21 cellular contexts compared by ENCODE assay signal in genomic region chr4:173405840-173406606, GRCh38. TPM values are rescaled to one million over a fixed set of nuclear protein-coding genes. Genes with fewer than 3 reads are reported as not detected.
A peak's percentile ranks its signal among the peaks of the same experiment; 100 is the strongest.
DNase-seq lines count a peak whose midpoint lies in the region; ATAC-seq, FAIRE-seq and TF ChIP-seq lines count a peak whose summit lies in the region.
"Had no signal": no experiment of that assay in that cellular context is flagged by ENCODE, and none has a peak within 500 bp of the region (broad histone marks: within the 10 kb centered on the region; RNA-seq: fewer than 3 reads in every experiment).

No MANE protein-coding gene starts in this region.

- no peak overlapping the region for H3K27ac Mint-ChIP-seq in activated CD4-positive, alpha-beta T cell treated with anti-CD3 and anti-CD28 coated beads for 36 hours
- no peak overlapping the region for H3K27ac Mint-ChIP-seq in activated CD4-positive, alpha-beta T cell treated with anti-CD3 and anti-CD28 coated beads, Interleukin-2, amount 10 ng/mL, durations not matched to agents 24 days and 14 days
- H3K27ac Mint-ChIP-seq in stimulated activated effector memory CD8-positive, alpha-beta T cell treated with anti-CD3 and anti-CD28 coated beads, Interleukin-12 subunit alpha, Interleukin-12 subunit beta, amount 100 ng/mL, for 72 hours: no peak overlapping the region
- H3K27ac Mint-ChIP-seq: activated CD4-positive, alpha-beta memory T cell treated with anti-CD3 and anti-CD28 coated beads, Interleukin-2, amount 10 ng/mL, durations not matched to agents 7 days and 5 days; activated naive CD4-positive, alpha-beta T cell treated with anti-CD3 and anti-CD28 coated beads, Interleukin-2, amount 10 ng/mL, durations not matched to agents 7 days and 5 days; CD4-positive, CD25-positive, alpha-beta regulatory T cell; T-helper 2 cell treated with Interferon-gamma antibody and Interleukin-4, amounts not matched to agents 5 μg/mL and 100 μg/mL, for 36 hours had no signal

- no peaks in the 10 kb centered on the region for H3K4me1 ChIP-seq in HepG2 (ENCODE audit: insufficient read depth, low read length)
- H3K4me1 ChIP-seq: parathyroid adenoma, testis had no signal

- H3K36me3 Mint-ChIP-seq in activated CD4-positive, alpha-beta T cell treated with anti-CD3 and anti-CD28 coated beads for 36 hours (ENCODE audit: low read depth): no peaks in the 10 kb centered on the region
- H3K36me3 Mint-ChIP-seq in activated CD4-positive, alpha-beta T cell treated with anti-CD3 and anti-CD28 coated beads, Interleukin-2, amount 10 ng/mL, durations not matched to agents 24 days and 14 days (ENCODE audit: low read depth): peaks cover 3% of the 10 kb centered on the region
- H3K36me3 Mint-ChIP-seq in stimulated activated effector memory CD8-positive, alpha-beta T cell treated with anti-CD3 and anti-CD28 coated beads, Interleukin-12 subunit alpha, Interleukin-12 subunit beta, amount 100 ng/mL, for 72 hours: peaks cover 11% of the 10 kb centered on the region
- H3K36me3 Mint-ChIP-seq: activated naive CD4-positive, alpha-beta T cell treated with anti-CD3 and anti-CD28 coated beads, Interleukin-2, amount 10 ng/mL, durations not matched to agents 7 days and 5 days had no signal

- no peaks in the 10 kb centered on the region for H3K27me3 ChIP-seq in HepG2 (ENCODE audit: control insufficient read depth in 1 of 2, insufficient read depth in 2 of 2, low read length in 2 of 2)
- H3K27me3 ChIP-seq: testis had no signal

- TF ChIP-seq EP300 in HepG2 (IDR thresholded peaks at IDR 0.05; ENCODE audit: low read depth in 2 of 2, low read length in 2 of 2) (no peak), HepG2 (CRISPR knock-in tag; IDR thresholded peaks at IDR 0.05; ENCODE audit: borderline replicate concordance) (no peak)

- H3K9me3 Mint-ChIP-seq in activated CD4-positive, alpha-beta T cell treated with anti-CD3 and anti-CD28 coated beads for 36 hours (ENCODE audit: low read depth): no peaks in the 10 kb centered on the region
- no peaks in the 10 kb centered on the region for H3K9me3 Mint-ChIP-seq in activated CD4-positive, alpha-beta T cell treated with anti-CD3 and anti-CD28 coated beads, Interleukin-2, amount 10 ng/mL, durations not matched to agents 24 days and 14 days
- no peaks in the 10 kb centered on the region for H3K9me3 Mint-ChIP-seq in stimulated activated effector memory CD8-positive, alpha-beta T cell treated with anti-CD3 and anti-CD28 coated beads, Interleukin-12 subunit alpha, Interleukin-12 subunit beta, amount 100 ng/mL, for 72 hours
- H3K9me3 Mint-ChIP-seq: activated CD4-positive, alpha-beta memory T cell treated with anti-CD3 and anti-CD28 coated beads, Interleukin-2, amount 10 ng/mL, durations not matched to agents 7 days and 5 days; activated naive CD4-positive, alpha-beta T cell treated with anti-CD3 and anti-CD28 coated beads, Interleukin-2, amount 10 ng/mL, durations not matched to agents 7 days and 5 days; CD4-positive, CD25-positive, alpha-beta regulatory T cell; T-helper 2 cell treated with Interferon-gamma antibody and Interleukin-4, amounts not matched to agents 5 μg/mL and 100 μg/mL, for 36 hours had no signal

- BruUV-seq in HepG2 (replicated peaks; lab: Mats Ljungman, UMichigan): no TSS peak

- no peak for FAIRE-seq in HepG2 (lab: Jason Lieb, UNC)
- FAIRE-seq: keratinocyte had no signal

- H4K20me1 ChIP-seq in HepG2 (ENCODE audit: insufficient read depth, low read length): no peaks in the 10 kb centered on the region

- POLR2A ChIA-PET in activated CD4-positive, alpha-beta T cell treated with anti-CD3 and anti-CD28 coated beads for 36 hours (lab: Charles Lee): no interaction called here
- POLR2A ChIA-PET in HepG2 (lab: Yijun Ruan, JAX): no interaction called here

- WGBS in HepG2 (ENCODE audit: low lambda C conversion rate): 46% methylated on average over 4 of the region's 4 CpGs

- in situ Hi-C loops in HepG2 (cut with HindIII; ENCODE audit: extremely low pct_ligation_motif_present, low pct_unique_long_range_greater_than_20kb): loop anchor here (25.0 kb wide), 1 partner anchor 394 kb away; no protein-coding TSS in a partner anchor

- no peak for TF ChIP-seq POLR2A in HepG2 (IDR thresholded peaks at IDR 0.05; ENCODE audit: insufficient read depth in 1 of 2, low read depth in 2 of 2, low read length in 2 of 2)

- TF ChIP-seq RAD21 in HepG2 (CRISPR knock-in tag; IDR thresholded peaks at IDR 0.05): no peak

- ATAC-seq in activated CD4-positive, alpha-beta T cell treated with anti-CD3 and anti-CD28 coated beads for 36 hours: peak; percentile 78
- ATAC-seq in GM21717 (IDR thresholded peaks at IDR 0.05; ENCODE audit: unreplicated experiment): peak; percentile 69
- ATAC-seq in HG03159 (IDR thresholded peaks at IDR 0.05; ENCODE audit: unreplicated experiment): peak; percentile 61
- peak; percentile 77 for ATAC-seq in stimulated activated effector memory CD8-positive, alpha-beta T cell treated with anti-CD3 and anti-CD28 coated beads, Interleukin-12 subunit alpha, Interleukin-12 subunit beta, amount 100 ng/mL, for 72 hours
- no peak for ATAC-seq in HepG2

- DNase-seq in activated CD4-positive, alpha-beta T cell treated with anti-CD3 and anti-CD28 coated beads for 36 hours: no peak
- DNase-seq in activated CD4-positive, alpha-beta T cell treated with anti-CD3 and anti-CD28 coated beads, Interleukin-2, amount 10 ng/mL, durations not matched to agents 24 days and 14 days: no peak
- DNase-seq in stimulated activated effector memory CD8-positive, alpha-beta T cell treated with anti-CD3 and anti-CD28 coated beads, Interleukin-12 subunit alpha, Interleukin-12 subunit beta, amount 100 ng/mL, for 72 hours (ENCODE audit: low spot score in 2 of 2): no peak
- no peak for DNase-seq in NCI-H69 (lab: John Stamatoyannopoulos, UW)
- no peak for DNase-seq in HepG2 (ENCODE audit: low spot score)
- no peak for DNase-seq in NCI-H526 treated with DMSO at 0.1 percent for 48 hours (lab: John Stamatoyannopoulos, UW)
- DNase-seq: activated CD4-positive, alpha-beta memory T cell treated with anti-CD3 and anti-CD28 coated beads, Interleukin-2, amount 10 ng/mL, durations not matched to agents 7 days and 5 days; activated naive CD4-positive, alpha-beta T cell treated with anti-CD3 and anti-CD28 coated beads, Interleukin-2, amount 10 ng/mL, durations not matched to agents 7 days and 5 days; CD4-positive, CD25-positive, alpha-beta regulatory T cell; central memory CD4-positive, alpha-beta T cell; EL; NCI-H1105; NCI-H510A; testis had no signal

- H3K27ac ChIP-seq in HepG2 (ENCODE audit: extremely low read length, insufficient read depth, low read length): no peak overlapping the region
- H3K27ac ChIP-seq: 22Rv1, parathyroid adenoma, RWPE1, testis had no signal

- H3K9ac ChIP-seq in HepG2 (ENCODE audit: insufficient read depth, low read depth, low read length): no peak overlapping the region
- H3K9ac ChIP-seq: parathyroid adenoma had no signal

- no peak overlapping the region for H3K4me3 ChIP-seq in HepG2 (replicated peaks in 1 of 3; ENCODE audit: insufficient read depth in 1 of 3, low read depth in 2 of 3, low read length in 3 of 3)
- H3K4me3 ChIP-seq: testis had no signal

- H3K27me3 Mint-ChIP-seq in activated CD4-positive, alpha-beta T cell treated with anti-CD3 and anti-CD28 coated beads for 36 hours: no peaks in the 10 kb centered on the region
- no peaks in the 10 kb centered on the region for H3K27me3 Mint-ChIP-seq in activated CD4-positive, alpha-beta T cell treated with anti-CD3 and anti-CD28 coated beads, Interleukin-2, amount 10 ng/mL, durations not matched to agents 24 days and 14 days
- H3K27me3 Mint-ChIP-seq: activated CD4-positive, alpha-beta memory T cell treated with anti-CD3 and anti-CD28 coated beads, Interleukin-2, amount 10 ng/mL, durations not matched to agents 7 days and 5 days; activated naive CD4-positive, alpha-beta T cell treated with anti-CD3 and anti-CD28 coated beads, Interleukin-2, amount 10 ng/mL, durations not matched to agents 7 days and 5 days had no signal

- intact Hi-C loops in activated CD4-positive, alpha-beta T cell treated with anti-CD3 and anti-CD28 coated beads for 36 hours (cut with DNase I, micrococcal nuclease): no loop called here
- intact Hi-C loops in activated CD4-positive, alpha-beta T cell treated with anti-CD3 and anti-CD28 coated beads, Interleukin-2, amount 10 ng/mL, durations not matched to agents 24 days and 14 days (cut with micrococcal nuclease): no loop called here
- intact Hi-C loops in HepG2 (cut with micrococcal nuclease; ENCODE audit: unreplicated experiment): no loop called here

- CTCF ChIA-PET in activated CD4-positive, alpha-beta T cell treated with anti-CD3 and anti-CD28 coated beads for 36 hours (lab: Charles Lee): interaction anchor here (1.5 kb wide), 1 partner anchor 112 kb away, joined by 5 read pairs; no protein-coding TSS in a partner anchor
- CTCF ChIA-PET in HepG2 (lab: Yijun Ruan, JAX; ENCODE audit: low intra/inter-chr PET ratio, low total read pairs): no interaction called here

- H2AFZ ChIP-seq in HepG2 (ENCODE audit: low read length): no peak overlapping the region
- H2AFZ ChIP-seq: parathyroid adenoma had no signal

- no peak overlapping the region for H3K4me2 ChIP-seq in HepG2 (ENCODE audit: low read depth, low read length)

- no peaks in the 10 kb centered on the region for H3K36me3 ChIP-seq in HepG2 (replicated peaks in 1 of 2; ENCODE audit: control insufficient read depth in 1 of 2, insufficient read depth in 2 of 2, low read length in 2 of 2)

- no peak overlapping the region for H3K4me3 Mint-ChIP-seq in activated CD4-positive, alpha-beta T cell treated with anti-CD3 and anti-CD28 coated beads for 36 hours
- H3K4me3 Mint-ChIP-seq in activated CD4-positive, alpha-beta T cell treated with anti-CD3 and anti-CD28 coated beads, Interleukin-2, amount 10 ng/mL, durations not matched to agents 24 days and 14 days: no peak overlapping the region
- H3K4me3 Mint-ChIP-seq in stimulated activated effector memory CD8-positive, alpha-beta T cell treated with anti-CD3 and anti-CD28 coated beads, Interleukin-12 subunit alpha, Interleukin-12 subunit beta, amount 100 ng/mL, for 72 hours: no peak overlapping the region
- H3K4me3 Mint-ChIP-seq: activated CD4-positive, alpha-beta memory T cell treated with anti-CD3 and anti-CD28 coated beads, Interleukin-2, amount 10 ng/mL, durations not matched to agents 7 days and 5 days; activated naive CD4-positive, alpha-beta T cell treated with anti-CD3 and anti-CD28 coated beads, Interleukin-2, amount 10 ng/mL, durations not matched to agents 7 days and 5 days; CD4-positive, CD25-positive, alpha-beta regulatory T cell; T-helper 2 cell treated with Interferon-gamma antibody and Interleukin-4, amounts not matched to agents 5 μg/mL and 100 μg/mL, for 36 hours had no signal

- peaks cover 8% of the 10 kb centered on the region for H3K4me1 Mint-ChIP-seq in activated CD4-positive, alpha-beta T cell treated with anti-CD3 and anti-CD28 coated beads for 36 hours
- H3K4me1 Mint-ChIP-seq in activated CD4-positive, alpha-beta T cell treated with anti-CD3 and anti-CD28 coated beads, Interleukin-2, amount 10 ng/mL, durations not matched to agents 24 days and 14 days: peaks cover 10% of the 10 kb centered on the region
- peaks cover 7% of the 10 kb centered on the region for H3K4me1 Mint-ChIP-seq in stimulated activated effector memory CD8-positive, alpha-beta T cell treated with anti-CD3 and anti-CD28 coated beads, Interleukin-12 subunit alpha, Interleukin-12 subunit beta, amount 100 ng/mL, for 72 hours

- no peak for TF ChIP-seq CTCF in HepG2 (CRISPR knock-in tag; IDR thresholded peaks at IDR 0.05)

- no peaks in the 10 kb centered on the region for H3K9me3 ChIP-seq in HepG2 (ENCODE audit: low read length)
- H3K9me3 ChIP-seq: testis had no signal

- no peaks in the 10 kb centered on the region for H3K79me2 ChIP-seq in HepG2 (ENCODE audit: insufficient read depth, low read length)
- H3K79me2 ChIP-seq: parathyroid adenoma had no signal

RNA-seq across cellular contexts. Expression of gene SCRG1, which starts 7.1 kb away (rescaled TPM):
- total RNA-seq in activated CD4-positive, alpha-beta T cell treated with anti-CD3 and anti-CD28 coated beads for 36 hours: not detected
- not detected in 2 replicates for total RNA-seq in activated CD4-positive, alpha-beta T cell treated with anti-CD3 and anti-CD28 coated beads, Interleukin-2, amount 10 ng/mL, durations not matched to agents 24 days and 14 days
- total RNA-seq in HepG2 (2016; rRNA removed; fragmentation: Illumina TruSeq; extraction: Trizol): not detected in 2 replicates
- total RNA-seq in HepG2 (2016; cell fraction: cytosol; rRNA removed; fragmentation: Illumina TruSeq; extraction: Trizol; ENCODE audit: low read depth): not detected in 2 replicates
- not detected in 2 replicates for total RNA-seq in HepG2 (2016; cell fraction: insoluble cytoplasmic fraction; rRNA removed; fragmentation: Illumina TruSeq; extraction: Trizol)
- total RNA-seq in HepG2 (2016; cell fraction: membrane; rRNA removed; fragmentation: Illumina TruSeq; extraction: Trizol): not detected in 2 replicates
- not detected in 2 replicates for total RNA-seq in HepG2 (2016; cell fraction: nucleus; rRNA removed; fragmentation: Illumina TruSeq; extraction: Trizol)
- not detected in 2 replicates for polyA plus RNA-seq in HepG2 (2011; rRNA removed)
- polyA plus RNA-seq in HepG2 (2011; cell fraction: cytosol; rRNA removed): not detected in 2 replicates
- polyA plus RNA-seq in HepG2 (2011; cell fraction: nucleus; rRNA removed): not detected in 2 replicates
- polyA plus RNA-seq in HepG2 (2012): 0.03 TPM in 1 of 2 replicates, not detected in the other
- not detected in 2 replicates for polyA plus RNA-seq in HepG2 (2016; cell fraction: cytosol; fragmentation: Illumina TruSeq; extraction: Trizol; ENCODE audit: low read depth)
- polyA plus RNA-seq in HepG2 (2016; cell fraction: insoluble cytoplasmic fraction; fragmentation: Illumina TruSeq; extraction: Trizol; ENCODE audit: low read depth): not detected in 2 replicates
- polyA plus RNA-seq in HepG2 (2016; cell fraction: membrane; fragmentation: Illumina TruSeq; extraction: Trizol; ENCODE audit: low read depth): not detected in 2 replicates
- polyA plus RNA-seq in HepG2 (2016; cell fraction: nucleus; fragmentation: Illumina TruSeq; extraction: Trizol; ENCODE audit: insufficient read depth, low read depth): not detected in 2 replicates
- not detected in 2 replicates for polyA minus RNA-seq in HepG2 (2011; rRNA and poly(A)+ RNA removed; ENCODE audit: low replicate concordance)
- polyA minus RNA-seq in HepG2 (2011; cell fraction: cytosol; rRNA and poly(A)+ RNA removed): not detected in 2 replicates
- polyA minus RNA-seq in HepG2 (2011; cell fraction: nucleus; rRNA and poly(A)+ RNA removed): not detected in 2 replicates
- total RNA-seq: activated CD4-positive, alpha-beta memory T cell treated with anti-CD3 and anti-CD28 coated beads, Interleukin-2, amount 10 ng/mL, durations not matched to agents 7 days and 5 days; CD4-positive, CD25-positive, alpha-beta regulatory T cell had no signal
- polyA plus RNA-seq: keratinocyte had no signal

RNA-seq across cellular contexts. Expression of gene SAP30, which starts 35.3 kb away (rescaled TPM):
- 10 to 100 TPM; 22.0 to 29.3 TPM for total RNA-seq in activated CD4-positive, alpha-beta T cell treated with anti-CD3 and anti-CD28 coated beads for 36 hours
- 33.1 and 33.8 TPM in 2 replicates for total RNA-seq in activated CD4-positive, alpha-beta T cell treated with anti-CD3 and anti-CD28 coated beads, Interleukin-2, amount 10 ng/mL, durations not matched to agents 24 days and 14 days
- 22.3 and 25.1 TPM in 2 replicates for total RNA-seq in HepG2 (2016; rRNA removed; fragmentation: Illumina TruSeq; extraction: Trizol)
- 3.7 and 4.7 TPM in 2 replicates for total RNA-seq in HepG2 (2016; cell fraction: cytosol; rRNA removed; fragmentation: Illumina TruSeq; extraction: Trizol; ENCODE audit: low read depth)
- total RNA-seq in HepG2 (2016; cell fraction: insoluble cytoplasmic fraction; rRNA removed; fragmentation: Illumina TruSeq; extraction: Trizol): 22.4 and 24.1 TPM in 2 replicates
- 6.0 and 6.5 TPM in 2 replicates for total RNA-seq in HepG2 (2016; cell fraction: membrane; rRNA removed; fragmentation: Illumina TruSeq; extraction: Trizol)
- total RNA-seq in HepG2 (2016; cell fraction: nucleus; rRNA removed; fragmentation: Illumina TruSeq; extraction: Trizol): 8.7 and 9.9 TPM in 2 replicates
- 10.6 and 14.2 TPM in 2 replicates for polyA plus RNA-seq in HepG2 (2011; rRNA removed)
- 6.1 and 7.3 TPM in 2 replicates for polyA plus RNA-seq in HepG2 (2011; cell fraction: cytosol; rRNA removed)
- polyA plus RNA-seq in HepG2 (2011; cell fraction: nucleus; rRNA removed): 4.0 and 4.4 TPM in 2 replicates
- polyA plus RNA-seq in HepG2 (2012): 10.5 and 12.0 TPM in 2 replicates
- polyA plus RNA-seq in HepG2 (2016; cell fraction: cytosol; fragmentation: Illumina TruSeq; extraction: Trizol; ENCODE audit: low read depth): 3.1 and 3.3 TPM in 2 replicates
- polyA plus RNA-seq in HepG2 (2016; cell fraction: insoluble cytoplasmic fraction; fragmentation: Illumina TruSeq; extraction: Trizol; ENCODE audit: low read depth): 22.3 and 23.3 TPM in 2 replicates
- 3.2 and 4.0 TPM in 2 replicates for polyA plus RNA-seq in HepG2 (2016; cell fraction: membrane; fragmentation: Illumina TruSeq; extraction: Trizol; ENCODE audit: low read depth)
- polyA plus RNA-seq in HepG2 (2016; cell fraction: nucleus; fragmentation: Illumina TruSeq; extraction: Trizol; ENCODE audit: insufficient read depth, low read depth): 11.9 and 13.6 TPM in 2 replicates
- 3.3 and 6.9 TPM in 2 replicates for polyA minus RNA-seq in HepG2 (2011; rRNA and poly(A)+ RNA removed; ENCODE audit: low replicate concordance)
- polyA minus RNA-seq in HepG2 (2011; cell fraction: cytosol; rRNA and poly(A)+ RNA removed): 5.6 and 6.4 TPM in 2 replicates
- polyA minus RNA-seq in HepG2 (2011; cell fraction: nucleus; rRNA and poly(A)+ RNA removed): 8.6 and 8.8 TPM in 2 replicates
